Comparison of ENCODE assay signal across 12 cellular contexts in genomic region chr10:60335708-60336107, GRCh38. TPM values are rescaled to one million over a fixed set of nuclear protein-coding genes. Genes with fewer than 3 reads are reported as not detected.
DNase-seq lines count a peak whose midpoint lies in the region; ATAC-seq and TF ChIP-seq lines count a peak whose summit lies in the region.
"Had no signal": no experiment of that assay in that cellular context is flagged by ENCODE, and none has a peak within 500 bp of the region (broad histone marks: within the 10 kb centered on the region; RNA-seq: fewer than 3 reads in every experiment).

No MANE protein-coding gene starts in this region.

- peaks cover 1% of the 10 kb centered on the region for H3K9me3 Mint-ChIP-seq in glutamatergic neuron (ENCODE audit: unreplicated experiment)
- H3K9me3 Mint-ChIP-seq: activated naive CD8-positive, alpha-beta T cell treated with anti-CD3 and anti-CD28 coated beads for 36 hours had no signal

- peaks cover 22% of the 10 kb centered on the region for H3K4me1 Mint-ChIP-seq in glutamatergic neuron (ENCODE audit: low read depth, unreplicated experiment)
- H3K4me1 Mint-ChIP-seq: activated naive CD8-positive, alpha-beta T cell treated with anti-CD3 and anti-CD28 coated beads for 36 hours; CD4-positive, CD25-positive, alpha-beta regulatory T cell had no signal

- H3K27me3 Mint-ChIP-seq in glutamatergic neuron (ENCODE audit: unreplicated experiment), result peaks cover 3% of the 10 kb centered on the region
- H3K27me3 Mint-ChIP-seq: CD4-positive, CD25-positive, alpha-beta regulatory T cell had no signal

- H3K4me3 ChIP-seq in epithelial cell of esophagus (ENCODE audit: low read length), result no peak overlapping the region

- peak; percentile 51 for TF ChIP-seq CTCF in epithelial cell of esophagus (IDR thresholded peaks at IDR 0.05; ENCODE audit: insufficient read depth, low read depth, low read length, missing control alignments)
- TF ChIP-seq CTCF in glutamatergic neuron (IDR thresholded peaks at IDR 0.05; ENCODE audit: partially characterized antibody, unreplicated experiment), result no peak

- DNase-seq in ACHN (peak; percentile 22), NCI-H69 (lab: John Stamatoyannopoulos, UW) (peak; percentile 20), epithelial cell of esophagus (ENCODE audit: low read depth) (peak; percentile 26), islet precursor cell (no peak), glutamatergic neuron (no peak)
- DNase-seq: activated naive CD8-positive, alpha-beta T cell treated with anti-CD3 and anti-CD28 coated beads for 36 hours; CD4-positive, CD25-positive, alpha-beta regulatory T cell; NCI-H526 had no signal

- H3K4me3 Mint-ChIP-seq in glutamatergic neuron (ENCODE audit: unreplicated experiment), result no peak overlapping the region
- H3K4me3 Mint-ChIP-seq: activated naive CD8-positive, alpha-beta T cell treated with anti-CD3 and anti-CD28 coated beads for 36 hours; CD4-positive, CD25-positive, alpha-beta regulatory T cell had no signal

- no peak overlapping the region for H3K27ac Mint-ChIP-seq in glutamatergic neuron (ENCODE audit: unreplicated experiment)
- H3K27ac Mint-ChIP-seq: activated naive CD8-positive, alpha-beta T cell treated with anti-CD3 and anti-CD28 coated beads for 36 hours; CD4-positive, CD25-positive, alpha-beta regulatory T cell had no signal

- ATAC-seq in GM18511 (IDR thresholded peaks at IDR 0.05; ENCODE audit: unreplicated experiment) (peak; percentile 67), GM19455 (IDR thresholded peaks at IDR 0.05; ENCODE audit: unreplicated experiment) (no peak), HG03097 (IDR thresholded peaks at IDR 0.05; ENCODE audit: low FRiP score, unreplicated experiment) (no peak)
- ATAC-seq: activated CD4-positive, CD25-positive, alpha-beta regulatory T cell treated with anti-CD3 and anti-CD28 coated beads, Interleukin-2, amount 50 U/mL, for 24 hours had no signal

- H3K36me3 Mint-ChIP-seq in glutamatergic neuron (ENCODE audit: unreplicated experiment), result no peaks in the 10 kb centered on the region
- H3K36me3 Mint-ChIP-seq: activated naive CD8-positive, alpha-beta T cell treated with anti-CD3 and anti-CD28 coated beads for 36 hours; CD4-positive, CD25-positive, alpha-beta regulatory T cell had no signal

- in situ Hi-C loops in ACHN (cut with HindIII; ENCODE audit: low pct_ligation_motif_present, low pct_unique_long_range_greater_than_20kb, low sequenced_read_pairs), result no loop called here

RNA-seq across cellular contexts. Expression of gene ANK3, which starts 54.0 kb away (rescaled TPM):
- 84.9 TPM for total RNA-seq in glutamatergic neuron (ENCODE audit: unreplicated experiment)

Comparison
In these comparisons a context has a peak if more than half of its experiments do, and no peak if none do; other contexts are left out.
1. DNase-seq: peak in ACHN (single experiment), NCI-H69 (single experiment) and epithelial cell of esophagus (single experiment); none in islet precursor cell (single experiment) and glutamatergic neuron (single experiment).